ENCODE assay signal across 23 cellular contexts in genomic region chr15:35838422-35839150, GRCh38.
"Had no signal": no experiment of that assay in that cellular context is flagged by ENCODE, and none has a peak within 500 bp of the region (broad histone marks: within the 10 kb centered on the region; RNA-seq: fewer than 3 reads in every experiment).

No MANE protein-coding gene starts in this region.

- H3K4me3 ChIP-seq: dorsolateral prefrontal cortex, esophagus muscularis mucosa, gastrocnemius medialis, heart right ventricle, left ventricle myocardium inferior, lower lobe of right lung, ovary, tibial artery, upper lobe of left lung, uterus had no signal

- H3K9me3 ChIP-seq: esophagus muscularis mucosa, gastrocnemius medialis, left ventricle myocardium inferior, lower lobe of right lung, ovary, tibial artery, upper lobe of left lung, uterus had no signal

- H3K27me3 ChIP-seq: dorsolateral prefrontal cortex, esophagus muscularis mucosa, gastrocnemius medialis, heart right ventricle, ovary, tibial artery, upper lobe of left lung, uterus had no signal

- ATAC-seq: gastrocnemius medialis, heart right ventricle, lower lobe of right lung, right cardiac atrium had no signal

- H3K36me3 ChIP-seq: esophagus muscularis mucosa, gastrocnemius medialis, heart right ventricle, left ventricle myocardium inferior, lower lobe of right lung, ovary, tibial artery, upper lobe of left lung, uterus had no signal

- H3K4me1 ChIP-seq: gastrocnemius medialis, lower lobe of right lung, upper lobe of left lung, uterus had no signal

- DNase-seq: cortex of kidney; dorsolateral prefrontal cortex; effector CD8-positive, alpha-beta T cell; gastrocnemius medialis; heart right ventricle; hypothalamus; immature natural killer cell; left ventricle myocardium inferior; lower lobe of right lung; midbrain; naive B cell; nucleus accumbens; ovary; right cardiac atrium; stimulated activated CD4-positive, alpha-beta T cell treated with anti-CD3 and anti-CD28 coated beads, Interleukin-2, amount 100 ng/mL, for 48 hours; stimulated activated naive CD4-positive, alpha-beta T cell treated with Interleukin-2 at 50 U/mL for 16 hours; tibial artery; upper lobe of left lung; uterus had no signal

- FAIRE-seq: keratinocyte, small intestine had no signal

- H3K27ac ChIP-seq: epithelial cell of prostate, esophagus muscularis mucosa, gastrocnemius medialis, heart right ventricle, left ventricle myocardium inferior, lower lobe of right lung, ovary, tibial artery, upper lobe of left lung, uterus had no signal
